ENCODE assay signal across 1 cellular context in the genomic region with DNA sequence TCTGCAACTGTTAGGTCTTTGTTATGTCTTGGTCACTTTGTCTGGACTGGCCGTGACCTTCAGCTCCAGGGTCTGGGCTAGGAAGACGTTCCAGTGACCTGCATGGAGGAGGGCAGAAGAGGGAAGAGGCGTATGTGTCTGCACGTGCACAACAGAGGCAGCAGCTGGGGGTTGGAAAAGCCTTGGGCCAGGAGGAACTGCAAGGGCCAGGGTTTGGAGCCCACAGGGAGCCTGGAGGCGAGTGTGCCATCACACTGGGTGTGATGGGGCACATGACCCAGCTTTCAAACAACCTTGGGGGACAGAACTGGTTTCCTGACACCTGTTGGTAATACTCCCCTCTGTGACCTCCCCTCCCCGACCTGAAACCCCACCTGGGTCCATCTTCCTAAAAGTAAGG.
TF ChIP-seq lines count a peak whose summit lies in the region.

No MANE protein-coding gene starts in this region.

TF ChIP-seq in WTC11, 78 proteins besides CTCF, POLR2A, EP300 and RAD21 (continued from another document):
- no peak for TF ChIP-seq ELF4 (CRISPR knock-in tag; IDR thresholded peaks at IDR 0.05; ENCODE audit: low read depth)
- TF ChIP-seq, protein P1, sequence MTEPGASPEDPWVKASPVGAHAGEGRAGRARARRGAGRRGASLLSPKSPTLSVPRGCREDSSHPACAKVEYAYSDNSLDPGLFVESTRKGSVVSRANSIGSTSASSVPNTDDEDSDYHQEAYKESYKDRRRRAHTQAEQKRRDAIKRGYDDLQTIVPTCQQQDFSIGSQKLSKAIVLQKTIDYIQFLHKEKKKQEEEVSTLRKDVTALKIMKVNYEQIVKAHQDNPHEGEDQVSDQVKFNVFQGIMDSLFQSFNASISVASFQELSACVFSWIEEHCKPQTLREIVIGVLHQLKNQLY (CRISPR knock-in tag; IDR thresholded peaks at IDR 0.05) = no peak
- TF ChIP-seq ZNF138 (CRISPR knock-in tag; conservative IDR thresholded peaks at IDR 0.05) = no peak
- no peak for TF ChIP-seq NFATC4 (CRISPR knock-in tag; IDR thresholded peaks at IDR 0.05)
- no peak for TF ChIP-seq CBFB (CRISPR knock-in tag; IDR thresholded peaks at IDR 0.05; ENCODE audit: low read depth)
- TF ChIP-seq TEAD1 (CRISPR knock-in tag; IDR thresholded peaks at IDR 0.05) = no peak
- TF ChIP-seq, protein P2, sequence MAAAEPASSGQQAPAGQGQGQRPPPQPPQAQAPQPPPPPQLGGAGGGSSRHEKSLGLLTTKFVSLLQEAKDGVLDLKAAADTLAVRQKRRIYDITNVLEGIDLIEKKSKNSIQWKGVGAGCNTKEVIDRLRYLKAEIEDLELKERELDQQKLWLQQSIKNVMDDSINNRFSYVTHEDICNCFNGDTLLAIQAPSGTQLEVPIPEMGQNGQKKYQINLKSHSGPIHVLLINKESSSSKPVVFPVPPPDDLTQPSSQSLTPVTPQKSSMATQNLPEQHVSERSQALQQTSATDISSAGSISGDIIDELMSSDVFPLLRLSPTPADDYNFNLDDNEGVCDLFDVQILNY (CRISPR knock-in tag; IDR thresholded peaks at IDR 0.05) = no peak
- TF ChIP-seq, protein P3, sequence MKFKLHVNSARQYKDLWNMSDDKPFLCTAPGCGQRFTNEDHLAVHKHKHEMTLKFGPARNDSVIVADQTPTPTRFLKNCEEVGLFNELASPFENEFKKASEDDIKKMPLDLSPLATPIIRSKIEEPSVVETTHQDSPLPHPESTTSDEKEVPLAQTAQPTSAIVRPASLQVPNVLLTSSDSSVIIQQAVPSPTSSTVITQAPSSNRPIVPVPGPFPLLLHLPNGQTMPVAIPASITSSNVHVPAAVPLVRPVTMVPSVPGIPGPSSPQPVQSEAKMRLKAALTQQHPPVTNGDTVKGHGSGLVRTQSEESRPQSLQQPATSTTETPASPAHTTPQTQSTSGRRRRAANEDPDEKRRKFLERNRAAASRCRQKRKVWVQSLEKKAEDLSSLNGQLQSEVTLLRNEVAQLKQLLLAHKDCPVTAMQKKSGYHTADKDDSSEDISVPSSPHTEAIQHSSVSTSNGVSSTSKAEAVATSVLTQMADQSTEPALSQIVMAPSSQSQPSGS (CRISPR knock-in tag; IDR thresholded peaks at IDR 0.05; ENCODE audit: borderline replicate concordance, low read depth) = no peak
- no peak for TF ChIP-seq JUN (CRISPR knock-in tag; IDR thresholded peaks at IDR 0.05)
- TF ChIP-seq ZNF263 (CRISPR knock-in tag; IDR thresholded peaks at IDR 0.05; ENCODE audit: low read depth) = no peak
- no peak for TF ChIP-seq AFF4 (CRISPR knock-in tag; IDR thresholded peaks at IDR 0.05; ENCODE audit: borderline replicate concordance)
- TF ChIP-seq ZNF317 (CRISPR knock-in tag; IDR thresholded peaks at IDR 0.05; ENCODE audit: borderline replicate concordance, low read depth) = no peak
- TF ChIP-seq MYBL2 (CRISPR knock-in tag; IDR thresholded peaks at IDR 0.05) = no peak
- TF ChIP-seq SP1 (CRISPR knock-in tag; conservative IDR thresholded peaks at IDR 0.05) = no peak
- TF ChIP-seq ZNF423 (CRISPR knock-in tag; IDR thresholded peaks at IDR 0.05) = no peak
- no peak for TF ChIP-seq ZBTB43 (CRISPR knock-in tag; IDR thresholded peaks at IDR 0.05)
